ENCODE assay signal across 24 cellular contexts in genomic region chr5:115648072-115648471, GRCh38. TPM values are rescaled to one million over a fixed set of nuclear protein-coding genes. Genes with fewer than 3 reads are reported as not detected.
DNase-seq lines count a peak whose midpoint lies in the region; ATAC-seq, FAIRE-seq and TF ChIP-seq lines count a peak whose summit lies in the region.
"Had no signal": no experiment of that assay in that cellular context is flagged by ENCODE, and none has a peak within 500 bp of the region (broad histone marks: within the 10 kb centered on the region; RNA-seq: fewer than 3 reads in every experiment).

No MANE protein-coding gene starts in this region.

- H3K27me3 ChIP-seq in liver (ENCODE audit: control insufficient read depth in 4 of 4, insufficient read depth in 4 of 4, low read length in 3 of 4) (no peaks in the 10 kb centered on the region), HepG2 (ENCODE audit: control insufficient read depth in 1 of 2, insufficient read depth in 2 of 2, low read length in 2 of 2) (peaks cover 0 to 4% of the 10 kb centered on the region in 2 experiments; a peak in 3 of 5 replicates)
- H3K27me3 ChIP-seq: BLaER1 treated with 17β-estradiol and CSF1 and Interleukin-3, amounts not matched to agents 10 nM and 100 nM had no signal

- no peak for FAIRE-seq in HepG2 (lab: Jason Lieb, UNC)
- FAIRE-seq: A549, D721Med, GM12878, H1 had no signal

- no peak overlapping the region for H3K27ac ChIP-seq in liver (ENCODE audit: low read depth in 1 of 2, low read length in 2 of 2)
- H3K27ac ChIP-seq in HepG2 (ENCODE audit: extremely low read length, insufficient read depth, low read length) = no peak overlapping the region
- H3K27ac ChIP-seq: A549; BLaER1 treated with 17β-estradiol and CSF1 and Interleukin-3, amounts not matched to agents 10 nM and 100 nM had no signal

- in situ Hi-C loops in HepG2 (cut with HindIII; ENCODE audit: extremely low pct_ligation_motif_present, low pct_unique_long_range_greater_than_20kb) = no loop called here

- no peak overlapping the region for H2AFZ ChIP-seq in HepG2 (ENCODE audit: low read length)

- H3K9ac ChIP-seq in liver (ENCODE audit: low read depth in 1 of 2, low read length in 2 of 2) = no peak overlapping the region
- H3K9ac ChIP-seq in HepG2 (ENCODE audit: insufficient read depth, low read depth, low read length) = no peak overlapping the region
- H3K9ac ChIP-seq: BLaER1 treated with 17β-estradiol and CSF1 and Interleukin-3, amounts not matched to agents 10 nM and 100 nM had no signal

- intact Hi-C loops in HepG2 (cut with micrococcal nuclease; ENCODE audit: unreplicated experiment) = no loop called here

- H3K4me3 Mint-ChIP-seq in WTC11 (no peak overlapping the region), progenitor cell of endocrine pancreas (ENCODE audit: low read depth) (no peak overlapping the region)
- H3K4me3 Mint-ChIP-seq: CD14-positive monocyte; CD4-positive, alpha-beta T cell; CD8-positive, alpha-beta memory T cell had no signal

- H3K36me3 Mint-ChIP-seq in WTC11 (no peaks in the 10 kb centered on the region), progenitor cell of endocrine pancreas (ENCODE audit: insufficient read depth) (no peaks in the 10 kb centered on the region)
- H3K36me3 Mint-ChIP-seq: CD14-positive monocyte; CD8-positive, alpha-beta memory T cell had no signal

- H3K9me3 ChIP-seq in liver (ENCODE audit: control insufficient read depth in 4 of 4, low read length in 3 of 4) (no peaks in the 10 kb centered on the region), HepG2 (ENCODE audit: low read length) (no peaks in the 10 kb centered on the region)
- H3K9me3 ChIP-seq: A549, BE2C had no signal

- no peak for TF ChIP-seq CTCF in liver (IDR thresholded peaks at IDR 0.05; ENCODE audit: low read depth, low read length, missing input control)
- TF ChIP-seq CTCF in HepG2 (CRISPR knock-in tag; IDR thresholded peaks at IDR 0.05) = no peak
- no peak for TF ChIP-seq CTCF in WTC11 (IDR thresholded peaks at IDR 0.05)
- TF ChIP-seq CTCF in progenitor cell of endocrine pancreas (IDR thresholded peaks at IDR 0.05; ENCODE audit: unreplicated experiment) = no peak

- no peaks in the 10 kb centered on the region; the same call in 1 of the 2 replicates for H3K27me3 Mint-ChIP-seq in WTC11 (ENCODE audit: low read depth)
- H3K27me3 Mint-ChIP-seq in progenitor cell of endocrine pancreas = peaks cover 5% of the 10 kb centered on the region

- H3K4me1 Mint-ChIP-seq in WTC11 (peaks cover 4% of the 10 kb centered on the region), progenitor cell of endocrine pancreas (ENCODE audit: low read depth) (peaks cover 18% of the 10 kb centered on the region)
- H3K4me1 Mint-ChIP-seq: CD14-positive monocyte; CD8-positive, alpha-beta memory T cell had no signal

- DNase-seq in HepG2 (ENCODE audit: low spot score) (no peak), WTC11 (ENCODE audit: low spot score) (no peak), progenitor cell of endocrine pancreas (ENCODE audit: low spot score, unreplicated experiment) (no peak), SKM-1 treated with dmso at 0.1 percent for 144 hours (lab: John Stamatoyannopoulos, UW; ENCODE audit: unreplicated experiment) (no peak), OCI-M1 (lab: John Stamatoyannopoulos, UW) (no peak)
- DNase-seq: 8988T; ACHN; AML-193; BE2C; CD4-positive, alpha-beta T cell; CD8-positive, alpha-beta memory T cell; DMS 273 treated with DMSO at 0.1 percent for 48 hours; DMS79; EL; GDM1; H7; HCEC 1CT had no signal

- H3K9me3 Mint-ChIP-seq in WTC11 (no peaks in the 10 kb centered on the region), progenitor cell of endocrine pancreas (ENCODE audit: low read depth) (no peaks in the 10 kb centered on the region)
- H3K9me3 Mint-ChIP-seq: CD4-positive, alpha-beta T cell; CD8-positive, alpha-beta memory T cell had no signal

- H3K4me1 ChIP-seq in liver (ENCODE audit: control insufficient read depth in 4 of 4, insufficient read depth in 4 of 4, low read length in 3 of 4) = peaks cover 0 to 9% (median 0%) of the 10 kb centered on the region in 4 donors
- H3K4me1 ChIP-seq in HepG2 (ENCODE audit: insufficient read depth, low read length) = peaks cover 4% of the 10 kb centered on the region; the same call in 1 of the 2 replicates
- H3K4me1 ChIP-seq: A549; BE2C; BLaER1 treated with 17β-estradiol and CSF1 and Interleukin-3, amounts not matched to agents 10 nM and 100 nM had no signal

- ATAC-seq in HepG2 (no peak), WTC11 (no peak)
- ATAC-seq: A549, GM12878 had no signal

- POLR2A ChIA-PET in HepG2 (lab: Yijun Ruan, JAX) = no interaction called here
- POLR2A ChIA-PET in WTC11 (lab: Charles Lee) = no interaction called here

- H3K36me3 ChIP-seq in liver (ENCODE audit: control insufficient read depth in 4 of 4, insufficient read depth in 3 of 4, low read depth in 1 of 4, low read length in 3 of 4) = no peaks in the 10 kb centered on the region
- H3K36me3 ChIP-seq in HepG2 (replicated peaks in 1 of 2; ENCODE audit: control insufficient read depth in 1 of 2, insufficient read depth in 2 of 2, low read length in 2 of 2) = no peaks in the 10 kb centered on the region
- H3K36me3 ChIP-seq: BE2C; BLaER1 treated with 17β-estradiol and CSF1 and Interleukin-3, amounts not matched to agents 10 nM and 100 nM had no signal

- 24% methylated on average over 3 of the region's 3 CpGs for WGBS in liver
- 2% methylated on average over 3 of the region's 3 CpGs for WGBS in HepG2 (ENCODE audit: low lambda C conversion rate)

- H3K79me2 ChIP-seq in HepG2 (ENCODE audit: insufficient read depth, low read length) = no peaks in the 10 kb centered on the region

- TF ChIP-seq EP300 in HepG2 (IDR thresholded peaks at IDR 0.05; ENCODE audit: low read depth in 2 of 2, low read length in 2 of 2) (no peak), HepG2 (CRISPR knock-in tag; IDR thresholded peaks at IDR 0.05; ENCODE audit: borderline replicate concordance) (no peak)

- H3K4me2 ChIP-seq in HepG2 (ENCODE audit: low read depth, low read length) = no peak overlapping the region
- H3K4me2 ChIP-seq: A549; BLaER1 treated with 17β-estradiol and CSF1 and Interleukin-3, amounts not matched to agents 10 nM and 100 nM had no signal

- no peak for TF ChIP-seq POLR2A in HepG2 (IDR thresholded peaks at IDR 0.05; ENCODE audit: insufficient read depth in 1 of 2, low read depth in 2 of 2, low read length in 2 of 2)

- H3K27ac Mint-ChIP-seq in WTC11 (no peak overlapping the region), progenitor cell of endocrine pancreas (peak overlapping the region; percentile 72)
- H3K27ac Mint-ChIP-seq: CD14-positive monocyte; CD4-positive, alpha-beta T cell; CD8-positive, alpha-beta memory T cell had no signal

- H4K20me1 ChIP-seq in HepG2 (ENCODE audit: insufficient read depth, low read length) = no peaks in the 10 kb centered on the region
- H4K20me1 ChIP-seq: BLaER1 treated with 17β-estradiol and CSF1 and Interleukin-3, amounts not matched to agents 10 nM and 100 nM had no signal

- no TSS peak for BruUV-seq in HepG2 (replicated peaks; lab: Mats Ljungman, UMichigan)

- H3K4me3 ChIP-seq in liver (ENCODE audit: low read depth in 1 of 3, low read length in 3 of 3) (no peak overlapping the region), HepG2 (replicated peaks in 1 of 3; ENCODE audit: insufficient read depth in 1 of 3, low read depth in 2 of 3, low read length in 3 of 3) (no peak overlapping the region)
- H3K4me3 ChIP-seq: A549; BLaER1 treated with 17β-estradiol and CSF1 and Interleukin-3, amounts not matched to agents 10 nM and 100 nM; GM12878 had no signal

- CTCF ChIA-PET in HepG2 (lab: Yijun Ruan, JAX; ENCODE audit: low intra/inter-chr PET ratio, low total read pairs) (no interaction called here), WTC11 (lab: Charles Lee) (no interaction called here)

- TF ChIP-seq RAD21 in liver (IDR thresholded peaks at IDR 0.05) (no peak), HepG2 (CRISPR knock-in tag; IDR thresholded peaks at IDR 0.05) (no peak)

RNA-seq across cellular contexts. Expression of gene TMED7, which starts 22.2 kb away (rescaled TPM):
- total RNA-seq in liver = 100 to 1,000 TPM in 1 of 2 donors, 10 to 100 TPM in 1; 77.0 to 140 TPM
- polyA plus RNA-seq in liver = 10 to 100 TPM; 43.4 to 54.5 TPM
- total RNA-seq in HepG2 (2016; rRNA removed; fragmentation: Illumina TruSeq; extraction: Trizol) = 89.1 and 113 TPM in 2 replicates
- total RNA-seq in HepG2 (2016; cell fraction: cytosol; rRNA removed; fragmentation: Illumina TruSeq; extraction: Trizol; ENCODE audit: low read depth) = 4.8 and 4.9 TPM in 2 replicates
- 96.0 and 111 TPM in 2 replicates for total RNA-seq in HepG2 (2016; cell fraction: insoluble cytoplasmic fraction; rRNA removed; fragmentation: Illumina TruSeq; extraction: Trizol)
- 28.4 and 32.7 TPM in 2 replicates for total RNA-seq in HepG2 (2016; cell fraction: membrane; rRNA removed; fragmentation: Illumina TruSeq; extraction: Trizol)
- 80.6 and 105 TPM in 2 replicates for total RNA-seq in HepG2 (2016; cell fraction: nucleus; rRNA removed; fragmentation: Illumina TruSeq; extraction: Trizol)
- polyA plus RNA-seq in HepG2 (2011; rRNA removed) = 44.2 and 58.0 TPM in 2 replicates
- polyA plus RNA-seq in HepG2 (2011; cell fraction: cytosol; rRNA removed) = 43.3 and 94.7 TPM in 2 replicates
- 46.8 and 49.8 TPM in 2 replicates for polyA plus RNA-seq in HepG2 (2011; cell fraction: nucleus; rRNA removed)
- polyA plus RNA-seq in HepG2 (2012) = 44.2 and 56.3 TPM in 2 replicates
- 4.5 and 5.0 TPM in 2 replicates for polyA plus RNA-seq in HepG2 (2016; cell fraction: cytosol; fragmentation: Illumina TruSeq; extraction: Trizol; ENCODE audit: low read depth)
- 56.3 and 65.7 TPM in 2 replicates for polyA plus RNA-seq in HepG2 (2016; cell fraction: insoluble cytoplasmic fraction; fragmentation: Illumina TruSeq; extraction: Trizol; ENCODE audit: low read depth)
- 15.3 and 15.7 TPM in 2 replicates for polyA plus RNA-seq in HepG2 (2016; cell fraction: membrane; fragmentation: Illumina TruSeq; extraction: Trizol; ENCODE audit: low read depth)
- polyA plus RNA-seq in HepG2 (2016; cell fraction: nucleus; fragmentation: Illumina TruSeq; extraction: Trizol; ENCODE audit: insufficient read depth, low read depth) = 90.3 and 92.2 TPM in 2 replicates
- 23.1 and 171 TPM in 2 replicates for polyA minus RNA-seq in HepG2 (2011; rRNA and poly(A)+ RNA removed; ENCODE audit: low replicate concordance)
- polyA minus RNA-seq in HepG2 (2011; cell fraction: cytosol; rRNA and poly(A)+ RNA removed) = 97.3 and 115 TPM in 2 replicates
- polyA minus RNA-seq in HepG2 (2011; cell fraction: nucleus; rRNA and poly(A)+ RNA removed) = 56.7 and 68.0 TPM in 2 replicates
- 81.3 to 86.5 TPM (median 84.9 TPM) in 3 replicates for total RNA-seq in WTC11 (2021)
- total RNA-seq in progenitor cell of endocrine pancreas = 69.6 and 76.9 TPM in 2 replicates

RNA-seq across cellular contexts. Expression of gene TICAM2, which starts 45.8 kb away (rescaled TPM):
- total RNA-seq in liver = 1 to 10 TPM in 1 of 2 donors, under 1 TPM in 1; 0.59 to 1.3 TPM
- polyA plus RNA-seq in liver = 1 to 10 TPM in 1 of 2 donors, under 1 TPM in 1; 0.50 to 1.5 TPM
- total RNA-seq in HepG2 (2016; rRNA removed; fragmentation: Illumina TruSeq; extraction: Trizol) = 0.04 TPM in 1 of 2 replicates, not detected in the other
- total RNA-seq in HepG2 (2016; cell fraction: cytosol; rRNA removed; fragmentation: Illumina TruSeq; extraction: Trizol; ENCODE audit: low read depth) = not detected in 2 replicates
- total RNA-seq in HepG2 (2016; cell fraction: insoluble cytoplasmic fraction; rRNA removed; fragmentation: Illumina TruSeq; extraction: Trizol) = 0.06 TPM in 1 of 2 replicates, not detected in the other
- 0.06 TPM in 1 of 2 replicates, not detected in the other for total RNA-seq in HepG2 (2016; cell fraction: membrane; rRNA removed; fragmentation: Illumina TruSeq; extraction: Trizol)
- total RNA-seq in HepG2 (2016; cell fraction: nucleus; rRNA removed; fragmentation: Illumina TruSeq; extraction: Trizol) = not detected in 2 replicates
- polyA plus RNA-seq in HepG2 (2011; rRNA removed) = not detected in 2 replicates
- not detected in 2 replicates for polyA plus RNA-seq in HepG2 (2011; cell fraction: cytosol; rRNA removed)
- polyA plus RNA-seq in HepG2 (2011; cell fraction: nucleus; rRNA removed) = 0.09 and 0.13 TPM in 2 replicates
- not detected in 2 replicates for polyA plus RNA-seq in HepG2 (2012)
- not detected in 2 replicates for polyA plus RNA-seq in HepG2 (2016; cell fraction: cytosol; fragmentation: Illumina TruSeq; extraction: Trizol; ENCODE audit: low read depth)
- polyA plus RNA-seq in HepG2 (2016; cell fraction: insoluble cytoplasmic fraction; fragmentation: Illumina TruSeq; extraction: Trizol; ENCODE audit: low read depth) = not detected in 2 replicates
- polyA plus RNA-seq in HepG2 (2016; cell fraction: membrane; fragmentation: Illumina TruSeq; extraction: Trizol; ENCODE audit: low read depth) = not detected in 2 replicates
- not detected in 2 replicates for polyA plus RNA-seq in HepG2 (2016; cell fraction: nucleus; fragmentation: Illumina TruSeq; extraction: Trizol; ENCODE audit: insufficient read depth, low read depth)
- 0.12 TPM in 1 of 2 replicates, not detected in the other for polyA minus RNA-seq in HepG2 (2011; rRNA and poly(A)+ RNA removed; ENCODE audit: low replicate concordance)
- not detected in 2 replicates for polyA minus RNA-seq in HepG2 (2011; cell fraction: cytosol; rRNA and poly(A)+ RNA removed)
- polyA minus RNA-seq in HepG2 (2011; cell fraction: nucleus; rRNA and poly(A)+ RNA removed) = 0.26 and 0.99 TPM in 2 replicates
- total RNA-seq in WTC11 (2021) = 0.66 to 1.0 TPM in 2 of 3 replicates, not detected in the other
- total RNA-seq in progenitor cell of endocrine pancreas = 0.36 and 1.1 TPM in 2 replicates
- total RNA-seq: H1, H7 had no signal
